Comparison of ENCODE assay signal across 4 cellular contexts in the genomic region with DNA sequence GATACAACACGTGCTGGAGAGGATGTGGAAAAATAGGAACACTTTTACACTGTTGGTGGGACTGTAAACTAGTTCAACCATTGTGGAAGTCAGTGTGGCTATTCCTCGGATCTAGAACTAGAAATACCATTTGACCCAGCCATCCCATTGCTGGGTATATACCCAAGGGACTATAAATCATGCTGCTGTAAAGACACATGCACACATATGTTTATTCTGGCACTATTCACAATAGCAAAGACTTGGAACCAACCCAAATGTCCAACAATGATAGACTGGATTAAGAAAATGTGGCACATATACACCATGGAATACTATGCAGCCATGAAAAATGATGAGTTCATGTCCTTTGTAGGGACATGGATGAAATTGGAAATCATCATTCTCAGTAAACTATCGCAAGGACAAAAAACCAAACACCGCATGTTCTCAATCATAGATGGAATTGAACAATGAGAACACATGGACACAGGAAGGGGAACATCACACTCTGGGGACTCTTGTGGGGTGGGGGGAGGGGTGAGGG. TPM values are rescaled to one million over a fixed set of nuclear protein-coding genes. Genes with fewer than 3 reads are reported as not detected.
"Had no signal": no experiment of that assay in that cellular context is flagged by ENCODE, and none has a peak within 500 bp of the region (broad histone marks: within the 10 kb centered on the region; RNA-seq: fewer than 3 reads in every experiment).

No MANE protein-coding gene starts in this region.

RNA-seq across cellular contexts. Expression of gene PMCH, which starts 50.5 kb away (rescaled TPM):
- total RNA-seq: LHCN-M2, M059J, MCF 10A, NCI-H460 had no signal
